3 cellular contexts compared by ENCODE assay signal in the genomic region with DNA sequence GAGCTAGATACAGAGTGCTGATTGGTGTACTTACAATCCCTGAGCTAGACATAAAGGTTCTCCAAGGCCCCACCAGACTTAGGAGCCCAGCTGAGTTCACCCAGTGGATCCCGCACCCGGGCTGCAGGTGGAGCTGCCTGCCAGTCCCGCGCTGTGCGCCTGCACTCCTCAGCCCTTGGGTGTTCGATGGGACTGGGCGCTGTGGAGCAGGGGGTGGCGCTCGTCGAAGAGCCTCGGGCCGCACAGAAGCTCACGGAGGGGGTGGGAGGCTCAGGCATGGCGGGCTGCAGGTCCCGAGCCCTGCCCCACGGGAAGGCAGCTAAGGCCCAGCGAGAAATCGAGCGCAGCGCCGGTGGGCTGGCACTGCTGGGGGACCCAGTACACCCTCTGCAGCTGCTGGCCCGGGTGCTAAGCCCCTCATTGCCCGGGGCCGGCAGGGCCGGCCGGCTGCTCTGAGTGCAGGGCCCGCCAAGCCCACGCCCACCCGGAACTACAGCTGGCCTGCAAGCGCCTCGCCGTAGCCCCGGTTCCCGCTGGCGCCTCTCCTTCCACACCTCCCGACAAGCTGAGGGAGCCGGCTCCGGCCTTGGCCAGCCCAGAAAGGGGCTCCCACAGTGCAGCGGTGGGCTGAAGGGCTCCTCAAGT. TPM values are rescaled to one million over a fixed set of nuclear protein-coding genes. Genes with fewer than 3 reads are reported as not detected.
"Had no signal": no experiment of that assay in that cellular context is flagged by ENCODE, and none has a peak within 500 bp of the region (broad histone marks: within the 10 kb centered on the region; RNA-seq: fewer than 3 reads in every experiment).

No MANE protein-coding gene starts in this region.

RNA-seq across cellular contexts. Expression of gene ACSBG1, which starts 11.7 kb away (rescaled TPM):
- total RNA-seq: GM23248, HFFc6 had no signal

RNA-seq across cellular contexts. Expression of gene DNAJA4, which starts 18.3 kb away (rescaled TPM):
- total RNA-seq: H4 had no signal
